Comparison of ENCODE assay signal across 1 cellular context in the genomic region with DNA sequence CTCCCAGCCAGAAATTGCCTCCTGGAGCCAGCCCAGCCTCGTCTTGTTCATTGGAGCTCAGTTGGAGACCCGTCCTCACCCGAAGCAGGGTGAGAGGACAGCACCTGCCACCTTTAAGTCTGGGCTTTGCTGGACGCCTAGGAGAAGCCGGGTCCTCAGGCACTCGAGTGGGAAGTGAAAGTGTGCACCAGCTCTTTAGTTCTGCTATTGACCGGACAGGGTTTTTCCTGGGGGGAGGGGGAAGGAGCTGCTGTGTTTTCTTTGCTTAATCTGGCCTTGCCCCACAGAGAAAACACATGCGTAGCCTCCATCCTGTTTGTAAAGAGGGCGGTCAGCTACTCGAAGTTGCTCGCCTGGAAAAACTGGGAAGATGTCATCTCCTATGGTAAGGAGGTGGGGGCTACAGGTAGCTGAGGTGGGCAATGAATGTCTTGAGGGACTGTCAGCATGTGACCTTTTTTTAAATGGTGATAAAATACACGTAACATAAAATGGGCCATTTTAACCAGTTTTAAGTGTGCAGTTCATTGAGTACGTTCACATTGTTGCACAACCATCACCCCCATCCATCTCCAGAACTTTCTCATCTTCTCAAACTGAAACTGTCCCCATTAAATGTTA.
A peak's percentile ranks its signal among the peaks of the same experiment; 100 is the strongest.
TF ChIP-seq lines count a peak whose summit lies in the region.

No MANE protein-coding gene starts in this region.

TF ChIP-seq in GM12878, 131 proteins besides CTCF, POLR2A, EP300 and RAD21 (continued from another document and continues in another):
- TF ChIP-seq ZNF592 (IDR thresholded peaks at IDR 0.05) (no peak), RAD51 (IDR thresholded peaks at IDR 0.05) (peak; percentile 55; the same call in 1 of the 2 replicates), RBBP5 (conservative IDR thresholded peaks at IDR 0.05) (no peak), RCOR1 (conservative IDR thresholded peaks at IDR 0.05; ENCODE audit: low read depth, low read length) (no peak), RB1 (IDR thresholded peaks at IDR 0.05; ENCODE audit: borderline replicate concordance) (0 out of 2 replicates have a peak, but pooled peaks have one; percentile 39), BMI1 (IDR thresholded peaks at IDR 0.05; ENCODE audit: borderline replicate concordance) (no peak), E4F1 (IDR thresholded peaks at IDR 0.05; ENCODE audit: borderline replicate concordance, partially characterized antibody) (no peak), ZZZ3 (IDR thresholded peaks at IDR 0.05; ENCODE audit: control insufficient read depth, insufficient read length, low read depth) (no peak), TBL1XR1 (IDR thresholded peaks at IDR 0.05; ENCODE audit: low read depth, low read length) (peak; percentile 60; the same call in 1 of the 2 replicates), SUZ12 (IDR thresholded peaks at IDR 0.05; ENCODE audit: unreplicated experiment) (no peak), E2F8 (IDR thresholded peaks at IDR 0.05; ENCODE audit: low read depth, partially characterized antibody) (no peak), MYB (IDR thresholded peaks at IDR 0.05; ENCODE audit: borderline replicate concordance, low read depth, low read length) (no peak), NFXL1 (IDR thresholded peaks at IDR 0.05; ENCODE audit: borderline replicate concordance) (no peak), NR2F1 (conservative IDR thresholded peaks at IDR 0.05) (0 out of 2 replicates have a peak, but pooled peaks have one; percentile 34), HCFC1 (IDR thresholded peaks at IDR 0.05; ENCODE audit: low read length) (no peak), STAT1 (conservative IDR thresholded peaks at IDR 0.05) (peak; percentile 13; the same call in 1 of the 2 replicates), MXI1 (IDR thresholded peaks at IDR 0.05; ENCODE audit: low read depth, low read length) (peak; percentile 51; the same call in 1 of the 2 replicates), REST (IDR thresholded peaks at IDR 0.05; ENCODE audit: low read depth, low read length) (no peak), MTA3 (IDR thresholded peaks at IDR 0.05; ENCODE audit: borderline replicate concordance, low read length) (0 out of 2 replicates have a peak, but pooled peaks have one; percentile 78), YY1 (IDR thresholded peaks at IDR 0.05; ENCODE audit: low read depth, low read length) (0 out of 2 replicates have a peak, but pooled peaks have one; percentile 9), CBX3 (IDR thresholded peaks at IDR 0.05; ENCODE audit: borderline replicate concordance, low read depth) (no peak), ZNF24 (IDR thresholded peaks at IDR 0.05) (no peak)
- TF ChIP-seq, protein P1, sequence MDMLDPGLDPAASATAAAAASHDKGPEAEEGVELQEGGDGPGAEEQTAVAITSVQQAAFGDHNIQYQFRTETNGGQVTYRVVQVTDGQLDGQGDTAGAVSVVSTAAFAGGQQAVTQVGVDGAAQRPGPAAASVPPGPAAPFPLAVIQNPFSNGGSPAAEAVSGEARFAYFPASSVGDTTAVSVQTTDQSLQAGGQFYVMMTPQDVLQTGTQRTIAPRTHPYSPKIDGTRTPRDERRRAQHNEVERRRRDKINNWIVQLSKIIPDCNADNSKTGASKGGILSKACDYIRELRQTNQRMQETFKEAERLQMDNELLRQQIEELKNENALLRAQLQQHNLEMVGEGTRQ (IDR thresholded peaks at IDR 0.05; ENCODE audit: borderline replicate concordance, low read depth, low read length), result no peak
- TF ChIP-seq, protein P2, sequence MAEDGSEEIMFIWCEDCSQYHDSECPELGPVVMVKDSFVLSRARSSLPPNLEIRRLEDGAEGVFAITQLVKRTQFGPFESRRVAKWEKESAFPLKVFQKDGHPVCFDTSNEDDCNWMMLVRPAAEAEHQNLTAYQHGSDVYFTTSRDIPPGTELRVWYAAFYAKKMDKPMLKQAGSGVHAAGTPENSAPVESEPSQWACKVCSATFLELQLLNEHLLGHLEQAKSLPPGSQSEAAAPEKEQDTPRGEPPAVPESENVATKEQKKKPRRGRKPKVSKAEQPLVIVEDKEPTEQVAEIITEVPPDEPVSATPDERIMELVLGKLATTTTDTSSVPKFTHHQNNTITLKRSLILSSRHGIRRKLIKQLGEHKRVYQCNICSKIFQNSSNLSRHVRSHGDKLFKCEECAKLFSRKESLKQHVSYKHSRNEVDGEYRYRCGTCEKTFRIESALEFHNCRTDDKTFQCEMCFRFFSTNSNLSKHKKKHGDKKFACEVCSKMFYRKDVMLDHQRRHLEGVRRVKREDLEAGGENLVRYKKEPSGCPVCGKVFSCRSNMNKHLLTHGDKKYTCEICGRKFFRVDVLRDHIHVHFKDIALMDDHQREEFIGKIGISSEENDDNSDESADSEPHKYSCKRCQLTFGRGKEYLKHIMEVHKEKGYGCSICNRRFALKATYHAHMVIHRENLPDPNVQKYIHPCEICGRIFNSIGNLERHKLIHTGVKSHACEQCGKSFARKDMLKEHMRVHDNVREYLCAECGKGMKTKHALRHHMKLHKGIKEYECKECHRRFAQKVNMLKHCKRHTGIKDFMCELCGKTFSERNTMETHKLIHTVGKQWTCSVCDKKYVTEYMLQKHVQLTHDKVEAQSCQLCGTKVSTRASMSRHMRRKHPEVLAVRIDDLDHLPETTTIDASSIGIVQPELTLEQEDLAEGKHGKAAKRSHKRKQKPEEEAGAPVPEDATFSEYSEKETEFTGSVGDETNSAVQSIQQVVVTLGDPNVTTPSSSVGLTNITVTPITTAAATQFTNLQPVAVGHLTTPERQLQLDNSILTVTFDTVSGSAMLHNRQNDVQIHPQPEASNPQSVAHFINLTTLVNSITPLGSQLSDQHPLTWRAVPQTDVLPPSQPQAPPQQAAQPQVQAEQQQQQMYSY (CRISPR knock-in tag; IDR thresholded peaks at IDR 0.05), result no peak
- TF ChIP-seq, protein P3, sequence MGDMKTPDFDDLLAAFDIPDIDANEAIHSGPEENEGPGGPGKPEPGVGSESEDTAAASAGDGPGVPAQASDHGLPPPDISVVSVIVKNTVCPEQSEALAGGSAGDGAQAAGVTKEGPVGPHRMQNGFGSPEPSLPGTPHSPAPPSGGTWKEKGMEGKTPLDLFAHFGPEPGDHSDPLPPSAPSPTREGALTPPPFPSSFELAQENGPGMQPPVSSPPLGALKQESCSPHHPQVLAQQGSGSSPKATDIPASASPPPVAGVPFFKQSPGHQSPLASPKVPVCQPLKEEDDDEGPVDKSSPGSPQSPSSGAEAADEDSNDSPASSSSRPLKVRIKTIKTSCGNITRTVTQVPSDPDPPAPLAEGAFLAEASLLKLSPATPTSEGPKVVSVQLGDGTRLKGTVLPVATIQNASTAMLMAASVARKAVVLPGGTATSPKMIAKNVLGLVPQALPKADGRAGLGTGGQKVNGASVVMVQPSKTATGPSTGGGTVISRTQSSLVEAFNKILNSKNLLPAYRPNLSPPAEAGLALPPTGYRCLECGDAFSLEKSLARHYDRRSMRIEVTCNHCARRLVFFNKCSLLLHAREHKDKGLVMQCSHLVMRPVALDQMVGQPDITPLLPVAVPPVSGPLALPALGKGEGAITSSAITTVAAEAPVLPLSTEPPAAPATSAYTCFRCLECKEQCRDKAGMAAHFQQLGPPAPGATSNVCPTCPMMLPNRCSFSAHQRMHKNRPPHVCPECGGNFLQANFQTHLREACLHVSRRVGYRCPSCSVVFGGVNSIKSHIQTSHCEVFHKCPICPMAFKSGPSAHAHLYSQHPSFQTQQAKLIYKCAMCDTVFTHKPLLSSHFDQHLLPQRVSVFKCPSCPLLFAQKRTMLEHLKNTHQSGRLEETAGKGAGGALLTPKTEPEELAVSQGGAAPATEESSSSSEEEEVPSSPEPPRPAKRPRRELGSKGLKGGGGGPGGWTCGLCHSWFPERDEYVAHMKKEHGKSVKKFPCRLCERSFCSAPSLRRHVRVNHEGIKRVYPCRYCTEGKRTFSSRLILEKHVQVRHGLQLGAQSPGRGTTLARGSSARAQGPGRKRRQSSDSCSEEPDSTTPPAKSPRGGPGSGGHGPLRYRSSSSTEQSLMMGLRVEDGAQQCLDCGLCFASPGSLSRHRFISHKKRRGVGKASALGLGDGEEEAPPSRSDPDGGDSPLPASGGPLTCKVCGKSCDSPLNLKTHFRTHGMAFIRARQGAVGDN (IDR thresholded peaks at IDR 0.05), result peak; percentile 86
- TF ChIP-seq, protein P4, sequence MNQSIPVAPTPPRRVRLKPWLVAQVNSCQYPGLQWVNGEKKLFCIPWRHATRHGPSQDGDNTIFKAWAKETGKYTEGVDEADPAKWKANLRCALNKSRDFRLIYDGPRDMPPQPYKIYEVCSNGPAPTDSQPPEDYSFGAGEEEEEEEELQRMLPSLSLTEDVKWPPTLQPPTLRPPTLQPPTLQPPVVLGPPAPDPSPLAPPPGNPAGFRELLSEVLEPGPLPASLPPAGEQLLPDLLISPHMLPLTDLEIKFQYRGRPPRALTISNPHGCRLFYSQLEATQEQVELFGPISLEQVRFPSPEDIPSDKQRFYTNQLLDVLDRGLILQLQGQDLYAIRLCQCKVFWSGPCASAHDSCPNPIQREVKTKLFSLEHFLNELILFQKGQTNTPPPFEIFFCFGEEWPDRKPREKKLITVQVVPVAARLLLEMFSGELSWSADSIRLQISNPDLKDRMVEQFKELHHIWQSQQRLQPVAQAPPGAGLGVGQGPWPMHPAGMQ (IDR thresholded peaks at IDR 0.05; ENCODE audit: borderline replicate concordance), result no peak
